In the genomic region with DNA sequence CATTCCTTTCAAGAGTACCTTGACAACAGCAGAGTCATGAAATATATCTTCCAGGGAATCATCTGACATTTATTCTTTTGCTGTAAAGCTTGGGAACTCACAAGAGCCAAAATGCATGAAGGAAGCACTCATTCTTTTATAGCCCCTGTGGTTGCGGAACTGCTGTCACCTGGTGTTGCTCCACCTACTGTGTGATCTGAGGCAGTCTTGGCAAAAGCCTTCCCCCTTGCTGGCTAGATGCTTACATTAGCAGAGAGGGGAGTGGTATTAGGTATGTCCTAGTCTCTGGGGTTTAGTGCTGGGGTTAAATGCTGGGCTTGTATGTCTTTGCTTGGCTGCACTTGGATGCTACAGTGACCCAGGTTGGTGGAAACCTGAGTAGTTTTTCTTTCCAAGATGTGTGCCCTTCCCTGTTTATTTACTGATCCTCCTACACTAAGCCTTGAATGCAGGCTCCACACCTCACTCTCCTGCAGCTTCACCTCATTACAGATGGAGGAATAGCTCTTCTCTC, we compare ENCODE assay signal across 17 cellular contexts.
A peak's percentile ranks its signal among the peaks of the same experiment; 100 is the strongest.
DNase-seq lines count a peak whose midpoint lies in the region; ATAC-seq and TF ChIP-seq lines count a peak whose summit lies in the region.
"Had no signal": no experiment of that assay in that cellular context is flagged by ENCODE, and none has a peak within 500 bp of the region (broad histone marks: within the 10 kb centered on the region; RNA-seq: fewer than 3 reads in every experiment).

No MANE protein-coding gene starts in this region.

- no peak overlapping the region for H2AFZ ChIP-seq in trophoblast cell (ENCODE audit: insufficient read depth, low read length, poor library complexity)

- H2BK5ac ChIP-seq in trophoblast cell (ENCODE audit: low read depth, low read length, poor library complexity), result no peak overlapping the region

- TF ChIP-seq POLR2A in gastrocnemius medialis (IDR thresholded peaks at IDR 0.05), result no peak

- ATAC-seq in esophagus mucosa, result peak; percentile 34
- ATAC-seq in heart right ventricle, result no peak
- no peak for ATAC-seq in gastrocnemius medialis

- no peak overlapping the region for H2BK120ac ChIP-seq in trophoblast cell (ENCODE audit: insufficient read depth, low read length, poor library complexity)

- H3K4me2 ChIP-seq in trophoblast cell (ENCODE audit: low read length), result no peak overlapping the region

- TF ChIP-seq CTCF in heart right ventricle (IDR thresholded peaks at IDR 0.05) (no peak), gastrocnemius medialis (IDR thresholded peaks at IDR 0.05 in 4 of 5, conservative IDR thresholded peaks at IDR 0.05 in 1 of 5) (no peak)

- H3K4me3 ChIP-seq in trophoblast cell (ENCODE audit: low read depth, low read length), result no peak overlapping the region
- H3K4me3 ChIP-seq in heart right ventricle, result no peak overlapping the region
- H3K4me3 ChIP-seq in gastrocnemius medialis, result no peak overlapping the region

- peak; percentile 10 for DNase-seq in DMS79 treated with DMSO at 0.1 percent for 48 hours (lab: John Stamatoyannopoulos, UW)
- no peak for DNase-seq in DMS79 (lab: John Stamatoyannopoulos, UW)
- peak; percentile 39 to 70 for DNase-seq in NCI-H187 (lab: John Stamatoyannopoulos, UW)
- DNase-seq in trophoblast cell, result no peak
- DNase-seq in heart right ventricle, result no peak
- no peak for DNase-seq in NCI-H2171 treated with DMSO at 0.1 percent for 48 hours (lab: John Stamatoyannopoulos, UW)
- no peak for DNase-seq in gastrocnemius medialis
- DNase-seq: CD4-positive, alpha-beta T cell; GF-D8; NCI-H1105; NCI-H1694; NCI-H2171; NCI-H748 treated with DMSO at 0.1 percent for 48 hours; OCI-M1; SHP77 treated with DMSO at 0.1 percent for 48 hours had no signal

- H3K14ac ChIP-seq in trophoblast cell (ENCODE audit: low read length), result no peak overlapping the region

- no peak overlapping the region for H3K27ac ChIP-seq in trophoblast cell (ENCODE audit: low read depth, low read length)
- H3K27ac ChIP-seq in heart right ventricle, result no peak overlapping the region
- no peak overlapping the region for H3K27ac ChIP-seq in gastrocnemius medialis
- H3K27ac ChIP-seq: 22Rv1 had no signal

- H4K8ac ChIP-seq in trophoblast cell (ENCODE audit: low read depth, low read length), result no peak overlapping the region

- peaks cover 0 to 1% of the 10 kb centered on the region in 2 experiments for H3K36me3 ChIP-seq in trophoblast cell (ENCODE audit: control insufficient read depth in 1 of 2, insufficient read depth in 2 of 2, low read length in 2 of 2)
- H3K36me3 ChIP-seq in heart right ventricle, result peaks cover 0 to 6% (median 0%) of the 10 kb centered on the region in 9 donors
- no peaks in the 10 kb centered on the region for H3K36me3 ChIP-seq in gastrocnemius medialis

- in situ Hi-C loops in gastrocnemius medialis (cut with MboI; ENCODE audit: low sequenced_read_pairs in 4 of 4), result no loop called here

- H3K27me3 ChIP-seq in trophoblast cell (ENCODE audit: insufficient read depth, low read length) (no peaks in the 10 kb centered on the region), heart right ventricle (no peaks in the 10 kb centered on the region), gastrocnemius medialis (no peaks in the 10 kb centered on the region)

- no peaks in the 10 kb centered on the region for H3K79me1 ChIP-seq in trophoblast cell (ENCODE audit: low read length)

- no peak overlapping the region for H4K12ac ChIP-seq in trophoblast cell (ENCODE audit: low read depth, low read length)

- H3K4me1 ChIP-seq in trophoblast cell (ENCODE audit: control insufficient read depth in 1 of 2, insufficient read depth in 2 of 2, low read length in 2 of 2) (no peaks in the 10 kb centered on the region), heart right ventricle (peaks cover 0 to 9% (median 0%) of the 10 kb centered on the region in 9 donors), gastrocnemius medialis (no peaks in the 10 kb centered on the region)

- peak overlapping the region; percentile 81 for H3K23ac ChIP-seq in trophoblast cell (ENCODE audit: low read length)

- H3K18ac ChIP-seq in trophoblast cell (ENCODE audit: low read length), result no peak overlapping the region

- H2BK12ac ChIP-seq in trophoblast cell (ENCODE audit: low read length), result no peak overlapping the region

- no peak overlapping the region for H4K91ac ChIP-seq in trophoblast cell (ENCODE audit: low read depth, low read length)

- H2AK5ac ChIP-seq in trophoblast cell (ENCODE audit: low read length), result no peak overlapping the region

- no CpG with 5 or more reads among the region's 1 CpG for WGBS in trophoblast cell (ENCODE audit: extremely low coverage, insufficient coverage, insufficient read length)
- 98 to 100% methylated on average over 1 of the region's 1 CpG for WGBS in heart right ventricle, 2 donors

- intact Hi-C loops in heart right ventricle (cut with DNase I) (no loop called here), gastrocnemius medialis (cut with DNase I; ENCODE audit: low total_unique reads) (no loop called here)

- H3K9me3 ChIP-seq in trophoblast cell (ENCODE audit: insufficient read depth, low read depth, low read length) (no peaks in the 10 kb centered on the region), heart right ventricle (no peaks in the 10 kb centered on the region), gastrocnemius medialis (no peaks in the 10 kb centered on the region)

- H3K79me2 ChIP-seq in trophoblast cell (ENCODE audit: control insufficient read depth, insufficient read depth, low read length, poor library complexity), result no peaks in the 10 kb centered on the region

- H3K4ac ChIP-seq in trophoblast cell (ENCODE audit: low read depth, low read length), result no peak overlapping the region

- H3K9ac ChIP-seq in trophoblast cell (ENCODE audit: low read length), result no peak overlapping the region

Comparison
In these comparisons a context has a peak if more than half of its experiments do, and no peak if none do; other contexts are left out.
1. DNase-seq: peak in DMS79 treated with DMSO at 0.1 percent for 48 hours (single experiment) and NCI-H187 (2 of 2); none in DMS79 (single experiment), trophoblast cell (0 of 2), heart right ventricle (0 of 2), NCI-H2171 treated with DMSO at 0.1 percent for 48 hours (single experiment) and gastrocnemius medialis (0 of 2).